ENCODE assay signal across 13 cellular contexts in genomic region chr2:54960118-54960517, GRCh38.
DNase-seq lines count a peak whose midpoint lies in the region; TF ChIP-seq lines count a peak whose summit lies in the region.
"Had no signal": no experiment of that assay in that cellular context is flagged by ENCODE, and none has a peak within 500 bp of the region (broad histone marks: within the 10 kb centered on the region; RNA-seq: fewer than 3 reads in every experiment).

No MANE protein-coding gene starts in this region.

- TF ChIP-seq CTCF in suprapubic skin (IDR thresholded peaks at IDR 0.05), result no peak
- no peak for TF ChIP-seq CTCF in GM13977 (IDR thresholded peaks at IDR 0.05; ENCODE audit: extremely low read depth, insufficient read depth, missing control alignments)

- 90% methylated on average over 8 of the region's 8 CpGs for WGBS in suprapubic skin

- in situ Hi-C loops in GM13977 (cut with MboI; ENCODE audit: low pct_unique_long_range_greater_than_20kb, low sequenced_read_pairs, unreplicated experiment), result no loop called here
- in situ Hi-C loops in KBM-7 (cut with MboI; ENCODE audit: low pct_unique_long_range_greater_than_20kb, low sequenced_read_pairs), result no loop called here

- H3K27me3 ChIP-seq in H7 (ENCODE audit: control insufficient read depth, insufficient read depth, low read length), result no peaks in the 10 kb centered on the region
- no peaks in the 10 kb centered on the region for H3K27me3 ChIP-seq in suprapubic skin

- no peak for TF ChIP-seq POLR2A in suprapubic skin (IDR thresholded peaks at IDR 0.05)

- no peak overlapping the region for H3K4me3 ChIP-seq in H7 (ENCODE audit: insufficient read depth, low read depth, low read length)
- no peak overlapping the region for H3K4me3 ChIP-seq in suprapubic skin
- H3K4me3 ChIP-seq: GM23338 had no signal

- H3K36me3 ChIP-seq in H7 (replicated peaks; ENCODE audit: control insufficient read depth, insufficient read depth, low read length) (no peaks in the 10 kb centered on the region), suprapubic skin (no peaks in the 10 kb centered on the region)

- no peak for TF ChIP-seq EP300 in suprapubic skin (IDR thresholded peaks at IDR 0.05)

- H3K4me1 ChIP-seq in suprapubic skin, result peaks cover 19% of the 10 kb centered on the region

- H3K27ac ChIP-seq in suprapubic skin, result peak overlapping the region; percentile 40
- H3K27ac ChIP-seq: 22Rv1 had no signal

- DNase-seq in DMS 273 (lab: John Stamatoyannopoulos, UW; ENCODE audit: unreplicated experiment) (peak; percentile 23), DMS 273 treated with DMSO at 0.1 percent for 48 hours (lab: John Stamatoyannopoulos, UW) (no peak), H7 (peak; percentile 44), UCSD-AML1 (lab: John Stamatoyannopoulos, UW; ENCODE audit: unreplicated experiment) (peak; percentile 20), suprapubic skin (ENCODE audit: low spot score in 2 of 2) (no peak), GM13977 (ENCODE audit: low spot score) (no peak), activated gamma-delta T cell (lab: John Stamatoyannopoulos, UW) (no peak), KBM-7 (no peak)
- DNase-seq: Caco-2; CD8-positive, alpha-beta memory T cell; H9 had no signal

- H3K9me3 ChIP-seq in suprapubic skin, result no peaks in the 10 kb centered on the region
- H3K9me3 ChIP-seq: Caco-2 had no signal

Comparison
In these comparisons a context has a peak if more than half of its experiments do, and no peak if none do; other contexts are left out.
1. DNase-seq: peak in DMS 273 (single experiment), H7 (single experiment) and UCSD-AML1 (single experiment); none in DMS 273 treated with DMSO at 0.1 percent for 48 hours (single experiment), suprapubic skin (0 of 2), GM13977 (single experiment), activated gamma-delta T cell (single experiment) and KBM-7 (single experiment).